ENCODE assay signal across 7 cellular contexts in the genomic region with DNA sequence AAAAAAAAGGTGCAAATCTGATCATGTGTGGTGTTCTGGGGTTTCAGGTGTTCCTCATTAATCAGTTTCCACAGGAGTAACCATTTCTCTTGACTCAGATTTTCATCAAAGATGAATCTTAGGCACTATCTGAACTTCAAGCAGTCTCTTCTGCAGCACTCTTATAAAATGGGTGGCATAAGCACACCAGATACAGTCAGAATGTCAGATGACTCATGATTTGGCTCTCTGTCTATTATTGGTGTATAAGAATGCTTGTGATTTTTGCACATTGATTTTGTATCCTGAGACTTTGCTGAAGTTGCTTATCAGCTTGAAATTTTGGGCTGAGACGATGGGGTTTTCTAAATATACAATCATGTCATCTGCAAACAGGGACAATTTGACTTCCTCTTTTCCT.
DNase-seq lines count a peak whose midpoint lies in the region; ATAC-seq and TF ChIP-seq lines count a peak whose summit lies in the region.
"Not testable (repeated sequence)": the region's sequence is repeated elsewhere in the genome, so short reads cannot be mapped to it uniquely, and the experiment has no call there.

No MANE protein-coding gene starts in this region.

- H2AFZ ChIP-seq in PC-3 (ENCODE audit: low read length), result not testable (repeated sequence)

- not testable (repeated sequence) for BruUV-seq in PC-3 (replicated peaks; lab: Mats Ljungman, UMichigan)

- H3K36me3 ChIP-seq in PC-3 (ENCODE audit: low read depth, low read length); adipocyte (ENCODE audit: control insufficient read depth, insufficient read depth, low read length, severe bottlenecking): not testable (repeated sequence)

- H3K9ac ChIP-seq in PC-3 (ENCODE audit: low read length); adipocyte (ENCODE audit: low read length): not testable (repeated sequence)

- H3K4me1 ChIP-seq in PC-3 (ENCODE audit: insufficient read depth, low read length); adipocyte (ENCODE audit: control insufficient read depth, insufficient read depth, low read length): not testable (repeated sequence)

- H3K79me2 ChIP-seq in PC-3 (ENCODE audit: low read length), result not testable (repeated sequence)

- POLR2A ChIA-PET in PC-3 (lab: Charles Lee; ENCODE audit: unreplicated experiment), result not testable (repeated sequence)

- TF ChIP-seq CTCF in PC-3 (conservative IDR thresholded peaks at IDR 0.05; ENCODE audit: low read depth, low read length); choroid plexus epithelial cell (conservative IDR thresholded peaks at IDR 0.05; ENCODE audit: low read depth, low read length): not testable (repeated sequence)

- H4K20me1 ChIP-seq in PC-3 (ENCODE audit: low read length), result not testable (repeated sequence)

- H3K9me3 ChIP-seq in PC-3 (ENCODE audit: low read length); adipocyte (ENCODE audit: control insufficient read depth, low read length): not testable (repeated sequence)

- not testable (repeated sequence) for H3K27me3 ChIP-seq in PC-3 (ENCODE audit: low read length); adipocyte (replicated peaks; ENCODE audit: control insufficient read depth, insufficient read depth, low read length)

- intact Hi-C loops in PC-3 (cut with micrococcal nuclease), result not testable (repeated sequence)

- CTCF ChIA-PET in PC-3 (lab: Charles Lee), result not testable (repeated sequence)

- H3K27ac ChIP-seq in PC-3 (ENCODE audit: low read length), result not testable (repeated sequence)

- not testable (repeated sequence) for ATAC-seq in PC-3

- H3K4me3 ChIP-seq in PC-3 (ENCODE audit: low read length); adipocyte (ENCODE audit: low read length); choroid plexus epithelial cell (ENCODE audit: low read depth, low read length): not testable (repeated sequence)

- H3K4me2 ChIP-seq in PC-3 (ENCODE audit: low read length), result not testable (repeated sequence)

- H3F3A ChIP-seq in PC-3 (ENCODE audit: low read length, unreplicated experiment), result not testable (repeated sequence)

- DNase-seq in AG08395 (ENCODE audit: low spot score), result peak; percentile 23
- DNase-seq in ELR (ENCODE audit: low read depth), result peak; percentile 41
- peak; percentile 39 for DNase-seq in HCEC 1CT
- DNase-seq in PC-3, result peak; percentile 18
- DNase-seq in adipocyte (ENCODE audit: low read depth), result peak; percentile 25
- peak; percentile 44 for DNase-seq in choroid plexus epithelial cell (ENCODE audit: low read depth)
- peak; percentile 2 for DNase-seq in foreskin melanocyte

- H3K9me2 ChIP-seq in PC-3 (replicated peaks; ENCODE audit: low read length), result not testable (repeated sequence)
